In the genomic region with DNA sequence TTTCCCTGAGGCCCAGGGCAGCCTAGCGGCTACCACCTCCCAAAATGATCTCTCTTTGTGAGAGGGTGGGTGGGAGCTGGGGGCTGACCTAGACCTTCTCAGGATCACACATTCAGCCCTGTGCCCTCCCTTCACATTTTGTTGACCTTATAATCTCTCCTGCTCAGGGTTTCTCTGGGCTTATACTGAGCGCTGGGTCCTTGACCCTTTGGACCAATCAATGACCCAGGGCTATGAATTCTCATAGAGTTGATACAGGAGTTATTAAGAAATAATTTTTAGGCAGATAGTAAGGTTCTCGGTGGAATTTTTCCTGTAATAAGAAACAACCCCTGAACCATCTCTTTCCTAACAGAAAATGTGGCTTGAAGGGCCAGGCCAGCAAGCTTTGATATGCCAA, we compare ENCODE assay signal across 2 cellular contexts.
TF ChIP-seq lines count a peak whose summit lies in the region.

No MANE protein-coding gene starts in this region.

TF ChIP-seq in IMR-90, 13 proteins besides CTCF, POLR2A, EP300 and RAD21 (continued from another document):
- TF ChIP-seq USF2 (IDR thresholded peaks at IDR 0.05; ENCODE audit: low read depth, low read length) (no peak), MAZ (IDR thresholded peaks at IDR 0.05; ENCODE audit: borderline replicate concordance, low read depth, low read length) (no peak), MXI1 (IDR thresholded peaks at IDR 0.05; ENCODE audit: borderline replicate concordance, low read depth, low read length) (no peak), FOS (IDR thresholded peaks at IDR 0.05; ENCODE audit: low read depth, low read length) (no peak), CEBPB (IDR thresholded peaks at IDR 0.05; ENCODE audit: low read depth, low read length) (no peak), ELK1 (IDR thresholded peaks at IDR 0.05; ENCODE audit: borderline replicate concordance, low read depth, low read length) (no peak), CHD1 (IDR thresholded peaks at IDR 0.05; ENCODE audit: low read depth, low read length) (no peak)

TF ChIP-seq in liver, 16 proteins besides CTCF, POLR2A, EP300 and RAD21 (continued from another document):
- TF ChIP-seq REST (IDR thresholded peaks at IDR 0.05), result no peak
- no peak for TF ChIP-seq MAX (IDR thresholded peaks at IDR 0.05)
- TF ChIP-seq, protein P1, sequence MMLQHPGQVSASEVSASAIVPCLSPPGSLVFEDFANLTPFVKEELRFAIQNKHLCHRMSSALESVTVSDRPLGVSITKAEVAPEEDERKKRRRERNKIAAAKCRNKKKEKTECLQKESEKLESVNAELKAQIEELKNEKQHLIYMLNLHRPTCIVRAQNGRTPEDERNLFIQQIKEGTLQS (IDR thresholded peaks at IDR 0.05), result no peak
- TF ChIP-seq, protein P2, sequence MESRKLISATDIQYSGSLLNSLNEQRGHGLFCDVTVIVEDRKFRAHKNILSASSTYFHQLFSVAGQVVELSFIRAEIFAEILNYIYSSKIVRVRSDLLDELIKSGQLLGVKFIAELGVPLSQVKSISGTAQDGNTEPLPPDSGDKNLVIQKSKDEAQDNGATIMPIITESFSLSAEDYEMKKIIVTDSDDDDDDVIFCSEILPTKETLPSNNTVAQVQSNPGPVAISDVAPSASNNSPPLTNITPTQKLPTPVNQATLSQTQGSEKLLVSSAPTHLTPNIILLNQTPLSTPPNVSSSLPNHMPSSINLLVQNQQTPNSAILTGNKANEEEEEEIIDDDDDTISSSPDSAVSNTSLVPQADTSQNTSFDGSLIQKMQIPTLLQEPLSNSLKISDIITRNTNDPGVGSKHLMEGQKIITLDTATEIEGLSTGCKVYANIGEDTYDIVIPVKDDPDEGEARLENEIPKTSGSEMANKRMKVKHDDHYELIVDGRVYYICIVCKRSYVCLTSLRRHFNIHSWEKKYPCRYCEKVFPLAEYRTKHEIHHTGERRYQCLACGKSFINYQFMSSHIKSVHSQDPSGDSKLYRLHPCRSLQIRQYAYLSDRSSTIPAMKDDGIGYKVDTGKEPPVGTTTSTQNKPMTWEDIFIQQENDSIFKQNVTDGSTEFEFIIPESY (IDR thresholded peaks at IDR 0.05), result no peak
- TF ChIP-seq EGR1 (IDR thresholded peaks at IDR 0.05; ENCODE audit: low read depth in 2 of 2), result no peak
- TF ChIP-seq JUND (IDR thresholded peaks at IDR 0.05), result no peak
- no peak for TF ChIP-seq FOXA1 (IDR thresholded peaks at IDR 0.05)
- no peak for TF ChIP-seq TAF1 (conservative IDR thresholded peaks at IDR 0.05)
- no peak for TF ChIP-seq FOXA2 (IDR thresholded peaks at IDR 0.05)
